In the genomic region with DNA sequence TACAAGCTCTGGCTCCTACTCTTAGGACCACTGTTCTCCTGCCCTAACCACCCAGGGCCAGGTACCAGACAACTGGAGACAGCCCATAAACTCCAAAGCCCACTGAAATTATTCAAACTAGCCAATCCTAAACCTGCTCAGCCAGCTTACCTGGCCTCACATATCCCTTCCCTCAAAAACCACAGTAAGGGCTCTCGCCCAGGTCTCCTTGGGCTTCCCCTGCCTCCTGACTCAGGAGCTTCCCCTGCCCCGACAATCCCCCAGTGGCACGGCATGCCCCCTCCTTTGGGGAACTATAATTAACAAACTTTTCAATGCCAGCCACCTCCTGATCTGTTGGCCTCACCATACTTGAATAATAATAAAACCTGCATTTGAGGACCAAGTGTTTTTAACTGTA, we compare ENCODE assay signal across 19 cellular contexts.
DNase-seq lines count a peak whose midpoint lies in the region; ATAC-seq and TF ChIP-seq lines count a peak whose summit lies in the region.
"Had no signal": no experiment of that assay in that cellular context is flagged by ENCODE, and none has a peak within 500 bp of the region (broad histone marks: within the 10 kb centered on the region; RNA-seq: fewer than 3 reads in every experiment).

No MANE protein-coding gene starts in this region.

- no peaks in the 10 kb centered on the region for H3K27me3 Mint-ChIP-seq in CD4-positive, alpha-beta T cell
- H3K27me3 Mint-ChIP-seq in CD8-positive, alpha-beta T cell (ENCODE audit: low read depth): no peaks in the 10 kb centered on the region
- no peaks in the 10 kb centered on the region for H3K27me3 Mint-ChIP-seq in naive thymus-derived CD8-positive, alpha-beta T cell

- no peak overlapping the region for H3K4me3 Mint-ChIP-seq in CD4-positive, alpha-beta T cell
- H3K4me3 Mint-ChIP-seq in CD8-positive, alpha-beta T cell: no peak overlapping the region
- H3K4me3 Mint-ChIP-seq in naive thymus-derived CD8-positive, alpha-beta T cell: no peak overlapping the region
- H3K4me3 Mint-ChIP-seq: activated T-helper 1 cell treated with anti-CD3 and anti-CD28 coated beads, Interleukin-12 subunit alpha, Interleukin-12 subunit beta, Interleukin-2, Interleukin-4 antibody, amounts not matched to agents 30 ng/mL and 10 ng/mL and 1 ng/mL, durations not matched to agents 14 hours and 24 hours and 36 hours; T-helper 1 cell treated with Interleukin-12 subunit alpha and Interleukin-12 subunit beta and Interleukin-4 antibody, amounts not matched to agents 30 μg/mL and 1 μg/mL, for 36 hours had no signal

- no peak for ATAC-seq in CD4-positive, alpha-beta T cell (ENCODE audit: poor library complexity)
- ATAC-seq in CD8-positive, alpha-beta T cell: no peak
- ATAC-seq in activated naive CD4-positive, alpha-beta T cell treated with anti-CD3 and anti-CD28 coated beads, Interleukin-2, amount 50 U/mL, for 72 hours: no peak
- ATAC-seq in naive thymus-derived CD8-positive, alpha-beta T cell: no peak
- ATAC-seq: upper lobe of right lung had no signal

- H3K36me3 ChIP-seq in CD8-positive, alpha-beta T cell (ENCODE audit: insufficient read depth, low read length): peaks cover 6% of the 10 kb centered on the region
- H3K36me3 ChIP-seq in Peyer's patch (no peaks in the 10 kb centered on the region), uterus (no peaks in the 10 kb centered on the region)
- H3K36me3 ChIP-seq: pancreas had no signal

- H3K27me3 ChIP-seq in CD4-positive, alpha-beta T cell (ENCODE audit: control insufficient read depth, insufficient read depth, low read length): no peaks in the 10 kb centered on the region
- H3K27me3 ChIP-seq in CD8-positive, alpha-beta T cell (ENCODE audit: insufficient read depth, low read length): no peaks in the 10 kb centered on the region
- H3K27me3 ChIP-seq in Peyer's patch (no peaks in the 10 kb centered on the region), uterus (no peaks in the 10 kb centered on the region)
- H3K27me3 ChIP-seq: left lung, pancreas, upper lobe of right lung had no signal

- intact Hi-C loops in CD4-positive, alpha-beta T cell (cut with DNase I, micrococcal nuclease): no loop called here
- intact Hi-C loops in CD8-positive, alpha-beta T cell (cut with DNase I, micrococcal nuclease): no loop called here
- intact Hi-C loops in uterus (cut with DNase I; ENCODE audit: low total_unique reads): no loop called here

- H3K4me3 ChIP-seq in CD8-positive, alpha-beta T cell (ENCODE audit: low read depth, low read length): no peak overlapping the region
- no peak overlapping the region for H3K4me3 ChIP-seq in Peyer's patch
- H3K4me3 ChIP-seq in uterus: no peak overlapping the region
- H3K4me3 ChIP-seq: left lung, pancreas, upper lobe of right lung had no signal

- DNase-seq in CD4-positive, alpha-beta T cell: no peak
- DNase-seq in CD8-positive, alpha-beta T cell: no peak
- DNase-seq in activated naive CD4-positive, alpha-beta T cell treated with anti-CD3 and anti-CD28 coated beads, Interleukin-2, amount 50 U/mL, for 72 hours (ENCODE audit: low spot score in 2 of 2): no peak
- no peak for DNase-seq in naive thymus-derived CD8-positive, alpha-beta T cell
- DNase-seq in Peyer's patch: no peak
- no peak for DNase-seq in uterus
- DNase-seq in T-helper 1 cell: no peak
- DNase-seq: activated CD4-positive, alpha-beta T cell treated with anti-CD3 and anti-CD28 coated beads for 4 hours; C1 segment of cervical spinal cord; Karpas-422; left lung; MV-4-11; NCI-H446 treated with DMSO at 0.1 percent for 48 hours; NCI-H82; pancreas; upper lobe of right lung had no signal

- H3K4me1 Mint-ChIP-seq in CD4-positive, alpha-beta T cell (ENCODE audit: low read depth): peaks cover 5% of the 10 kb centered on the region
- H3K4me1 Mint-ChIP-seq in CD8-positive, alpha-beta T cell (ENCODE audit: low read depth): no peaks in the 10 kb centered on the region
- peaks cover 0 to 8% (median under 1%) of the 10 kb centered on the region in 4 donors for H3K4me1 Mint-ChIP-seq in naive thymus-derived CD8-positive, alpha-beta T cell

- H3K27ac Mint-ChIP-seq in CD4-positive, alpha-beta T cell: peak overlapping the region; percentile 48
- peak overlapping the region; percentile 81 for H3K27ac Mint-ChIP-seq in CD8-positive, alpha-beta T cell
- peak overlapping the region; percentile 78 to 95 for H3K27ac Mint-ChIP-seq in activated naive CD4-positive, alpha-beta T cell treated with anti-CD3 and anti-CD28 coated beads, Interleukin-2, amount 50 U/mL, for 72 hours
- H3K27ac Mint-ChIP-seq in naive thymus-derived CD8-positive, alpha-beta T cell: peak overlapping the region in 9 of 10 donors; percentile 6 to 83 (median 46)
- H3K27ac Mint-ChIP-seq: activated T-helper 1 cell treated with anti-CD3 and anti-CD28 coated beads, Interleukin-12 subunit alpha, Interleukin-12 subunit beta, Interleukin-2, Interleukin-4 antibody, amounts not matched to agents 30 ng/mL and 10 ng/mL and 1 ng/mL, durations not matched to agents 14 hours and 24 hours and 36 hours; T-helper 1 cell treated with Interleukin-12 subunit alpha and Interleukin-12 subunit beta and Interleukin-4 antibody, amounts not matched to agents 30 μg/mL and 1 μg/mL, for 36 hours had no signal

- POLR2A ChIA-PET in CD4-positive, alpha-beta T cell (lab: Charles Lee): interaction anchor here (0.8 kb wide), 1 partner anchor 8 kb away, joined by 4 read pairs; no protein-coding TSS in a partner anchor
- POLR2A ChIA-PET in CD8-positive, alpha-beta T cell (lab: Charles Lee): no interaction called here
- POLR2A ChIA-PET in naive thymus-derived CD8-positive, alpha-beta T cell (lab: Charles Lee): no interaction called here

- no peaks in the 10 kb centered on the region for H3K4me1 ChIP-seq in CD8-positive, alpha-beta T cell (ENCODE audit: insufficient read depth, low read length)
- H3K4me1 ChIP-seq in Peyer's patch (no peaks in the 10 kb centered on the region), uterus (no peaks in the 10 kb centered on the region)
- H3K4me1 ChIP-seq: pancreas had no signal

- CTCF ChIA-PET in CD4-positive, alpha-beta T cell (lab: Charles Lee): interaction anchor here (1.7 kb wide), 1 partner anchor 34 kb away, joined by 6 read pairs; no protein-coding TSS in a partner anchor
- CTCF ChIA-PET in CD8-positive, alpha-beta T cell (lab: Charles Lee): interaction anchor here (0.6 to 1.4 kb wide), 3 partner anchors 14 to 19 kb away, joined by 3 read pairs; no protein-coding TSS in a partner anchor

- no peaks in the 10 kb centered on the region for H3K9me3 ChIP-seq in CD4-positive, alpha-beta T cell (ENCODE audit: control insufficient read depth, low read length)
- no peaks in the 10 kb centered on the region for H3K9me3 ChIP-seq in CD8-positive, alpha-beta T cell (ENCODE audit: low read length)
- H3K9me3 ChIP-seq in Peyer's patch (no peaks in the 10 kb centered on the region), uterus (no peaks in the 10 kb centered on the region)
- H3K9me3 ChIP-seq: left lung, pancreas, upper lobe of right lung had no signal

- TF ChIP-seq CTCF in CD4-positive, alpha-beta T cell (IDR thresholded peaks at IDR 0.05): no peak
- TF ChIP-seq CTCF in CD8-positive, alpha-beta T cell (IDR thresholded peaks at IDR 0.05): no peak
- TF ChIP-seq CTCF in Peyer's patch (IDR thresholded peaks at IDR 0.05): no peak
- TF ChIP-seq CTCF in uterus (IDR thresholded peaks at IDR 0.05): no peak

- no peak for TF ChIP-seq POLR2A in Peyer's patch (IDR thresholded peaks at IDR 0.05)
- TF ChIP-seq POLR2A in uterus (IDR thresholded peaks at IDR 0.05): no peak

- H3K27ac ChIP-seq in CD4-positive, alpha-beta T cell (ENCODE audit: low read depth, low read length): peak overlapping the region; percentile 2
- H3K27ac ChIP-seq in CD8-positive, alpha-beta T cell (ENCODE audit: low read depth, low read length): no peak overlapping the region
- H3K27ac ChIP-seq in Peyer's patch (no peak overlapping the region), uterus (peak overlapping the region in 1 of 2 donors; percentile 26)
- H3K27ac ChIP-seq: left lung, pancreas, RWPE1, upper lobe of right lung had no signal

- no peaks in the 10 kb centered on the region for H3K9me3 Mint-ChIP-seq in CD4-positive, alpha-beta T cell
- H3K9me3 Mint-ChIP-seq in CD8-positive, alpha-beta T cell: no peaks in the 10 kb centered on the region
- no peaks in the 10 kb centered on the region for H3K9me3 Mint-ChIP-seq in activated naive CD4-positive, alpha-beta T cell treated with anti-CD3 and anti-CD28 coated beads, Interleukin-2, amount 50 U/mL, for 72 hours
- H3K9me3 Mint-ChIP-seq in naive thymus-derived CD8-positive, alpha-beta T cell: no peaks in the 10 kb centered on the region
- H3K9me3 Mint-ChIP-seq: activated T-helper 1 cell treated with anti-CD3 and anti-CD28 coated beads, Interleukin-12 subunit alpha, Interleukin-12 subunit beta, Interleukin-2, Interleukin-4 antibody, amounts not matched to agents 30 ng/mL and 10 ng/mL and 1 ng/mL, durations not matched to agents 14 hours and 24 hours and 36 hours; T-helper 1 cell treated with Interleukin-12 subunit alpha and Interleukin-12 subunit beta and Interleukin-4 antibody, amounts not matched to agents 30 μg/mL and 1 μg/mL, for 36 hours had no signal

- H3K36me3 Mint-ChIP-seq in CD4-positive, alpha-beta T cell (ENCODE audit: low read depth): peaks cover 91% of the 10 kb centered on the region
- H3K36me3 Mint-ChIP-seq in CD8-positive, alpha-beta T cell: peaks cover 80% of the 10 kb centered on the region
- H3K36me3 Mint-ChIP-seq in activated naive CD4-positive, alpha-beta T cell treated with anti-CD3 and anti-CD28 coated beads, Interleukin-2, amount 50 U/mL, for 72 hours: peaks cover 14 to 23% of the 10 kb centered on the region in 2 donors
- H3K36me3 Mint-ChIP-seq in naive thymus-derived CD8-positive, alpha-beta T cell: peaks cover 0 to 67% (median 8%) of the 10 kb centered on the region in 3 donors
